In the genomic region with DNA sequence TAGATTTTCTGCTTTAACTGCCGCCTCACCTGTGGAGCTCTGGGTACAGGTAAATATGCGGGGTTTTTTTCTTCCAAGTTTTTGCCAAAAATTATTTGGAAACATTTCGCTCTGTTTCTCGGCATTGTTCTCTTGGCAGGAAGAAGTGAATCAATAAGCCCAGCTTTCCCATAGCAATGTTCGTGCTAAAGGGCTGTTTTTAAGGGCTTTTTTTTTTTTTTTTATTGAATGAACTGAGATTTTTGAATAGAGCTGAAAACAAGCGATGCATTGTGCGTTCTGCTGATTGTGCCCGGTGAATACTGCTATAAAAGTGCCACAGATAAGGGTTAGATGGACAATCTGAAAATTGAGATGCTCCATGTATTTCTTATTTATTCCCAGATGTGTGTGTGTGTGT, we compare ENCODE assay signal across 18 cellular contexts. TPM values are rescaled to one million over a fixed set of nuclear protein-coding genes. Genes with fewer than 3 reads are reported as not detected.
DNase-seq lines count a peak whose midpoint lies in the region; ATAC-seq, FAIRE-seq and TF ChIP-seq lines count a peak whose summit lies in the region.
"Had no signal": no experiment of that assay in that cellular context is flagged by ENCODE, and none has a peak within 500 bp of the region (broad histone marks: within the 10 kb centered on the region; RNA-seq: fewer than 3 reads in every experiment).

No MANE protein-coding gene starts in this region.

- 85% methylated on average over 8 of the region's 8 CpGs for WGBS in esophagus muscularis mucosa
- 11 to 12% methylated on average over 8 of the region's 8 CpGs for WGBS in pancreas, 2 donors

- no peaks in the 10 kb centered on the region for H3K9me3 ChIP-seq in left ventricle myocardium inferior (replicated peaks)
- H3K9me3 ChIP-seq in esophagus muscularis mucosa: no peaks in the 10 kb centered on the region
- H3K9me3 ChIP-seq in pancreas: no peaks in the 10 kb centered on the region
- H3K9me3 ChIP-seq: adrenal gland had no signal

- TF ChIP-seq CTCF in left ventricle myocardium inferior (IDR thresholded peaks at IDR 0.05; ENCODE audit: borderline replicate concordance) (no peak), esophagus muscularis mucosa (IDR thresholded peaks at IDR 0.05) (no peak), pancreas (IDR thresholded peaks at IDR 0.05) (no peak), GM20000 (IDR thresholded peaks at IDR 0.05; ENCODE audit: extremely low read depth, missing control alignments) (no peak)

- intact Hi-C loops in left ventricle myocardium inferior (cut with micrococcal nuclease) (no loop called here), Right ventricle myocardium superior (cut with DNase I) (no loop called here), esophagus muscularis mucosa (cut with DNase I) (no loop called here), pancreas (cut with DNase I) (no loop called here)

- no peaks in the 10 kb centered on the region for H3K27me3 ChIP-seq in left ventricle myocardium inferior (ENCODE audit: low read depth)
- no peaks in the 10 kb centered on the region for H3K27me3 ChIP-seq in esophagus muscularis mucosa
- H3K27me3 ChIP-seq in pancreas: no peaks in the 10 kb centered on the region
- H3K27me3 ChIP-seq: adrenal gland had no signal

- H3K36me3 ChIP-seq in left ventricle myocardium inferior: no peaks in the 10 kb centered on the region
- no peaks in the 10 kb centered on the region for H3K36me3 ChIP-seq in esophagus muscularis mucosa
- no peaks in the 10 kb centered on the region for H3K36me3 ChIP-seq in pancreas
- H3K36me3 ChIP-seq: adrenal gland had no signal

- H3K4me1 ChIP-seq in left ventricle myocardium inferior (peaks cover 77% of the 10 kb centered on the region), esophagus muscularis mucosa (peaks cover 5 to 17% (median 13%) of the 10 kb centered on the region in 4 donors), pancreas (peaks cover 6 to 31% (median 27%) of the 10 kb centered on the region in 3 donors)
- H3K4me1 ChIP-seq: adrenal gland had no signal

- DNase-seq in left ventricle myocardium inferior: no peak
- DNase-seq in Right ventricle myocardium superior: no peak
- no peak for DNase-seq in esophagus muscularis mucosa (ENCODE audit: extremely low spot score)
- peak in 2 of 6 donors; percentile 20 to 40 for DNase-seq in pancreas
- DNase-seq in GM20000 (ENCODE audit: low spot score): no peak
- DNase-seq in ecto neural progenitor cell (ENCODE audit: low spot score): no peak
- DNase-seq in NCI-H2171 (lab: John Stamatoyannopoulos, UW): no peak
- DNase-seq in DMS153 (lab: John Stamatoyannopoulos, UW): no peak
- DNase-seq: activated CD4-positive, alpha-beta T cell treated with anti-CD3 and anti-CD28 coated beads for 48 hours; activated T-cell treated with anti-CD3 and anti-CD28 coated beads, Interleukin-2, amount 50 U/mL, for 4 hours; adrenal gland; CD8-positive, alpha-beta T cell; NCI-H146; NCI-H69; stimulated activated CD4-positive, alpha-beta T cell treated with anti-CD3 and anti-CD28 coated beads, Interleukin-4, amount 100 ng/mL, for 1 hour had no signal

- ATAC-seq in Right ventricle myocardium superior (ENCODE audit: poor library complexity) (no peak), pancreas (peak; percentile 45 to 64 (median 58))
- ATAC-seq: activated T-cell treated with anti-CD3 and anti-CD28 coated beads, Interleukin-2, amount 50 U/mL, for 4 hours; CD8-positive, alpha-beta T cell; K562 had no signal

- no peak for TF ChIP-seq POLR2A in esophagus muscularis mucosa (IDR thresholded peaks at IDR 0.05; ENCODE audit: low read depth)

- no peak for FAIRE-seq in pancreas (lab: Jason Lieb, UNC)
- FAIRE-seq: A204.1, GM18507, K562 had no signal

- H3K4me3 ChIP-seq in left ventricle myocardium inferior (no peak overlapping the region), esophagus muscularis mucosa (peak overlapping the region in 3 of 4 donors; percentile 4 to 27 (median 15)), pancreas (peak overlapping the region; percentile 0 to 41 (median 27))
- H3K4me3 ChIP-seq: adrenal gland, K562 had no signal

- peak overlapping the region; percentile 23 for H3K27ac ChIP-seq in left ventricle myocardium inferior (replicated peaks)
- no peak overlapping the region for H3K27ac ChIP-seq in esophagus muscularis mucosa (replicated peaks in 1 of 4)
- peak overlapping the region; percentile 65 to 91 (median 80) for H3K27ac ChIP-seq in pancreas

- TF ChIP-seq EP300 in esophagus muscularis mucosa (IDR thresholded peaks at IDR 0.05): no peak

RNA-seq across cellular contexts. Expression of a gene that starts 30.4 kb away (rescaled TPM):
- total RNA-seq in left ventricle myocardium inferior (30.2 TPM), Right ventricle myocardium superior (38.2 TPM), esophagus muscularis mucosa (10 to 100 TPM; 10.1 to 15.9 (median 12.5) TPM), pancreas (10 to 100 TPM; 15.0 to 36.7 (median 24.3) TPM)
- polyA plus RNA-seq in pancreas: 10 to 100 TPM; 11.9 to 13.5 TPM
- polyA plus RNA-seq: K562 had no signal

Comparison
In these comparisons a context has a peak if more than half of its experiments do, and no peak if none do; other contexts are left out.
1. H3K27ac ChIP-seq: peak in left ventricle myocardium inferior (single experiment) and pancreas (4 of 4); none in esophagus muscularis mucosa (0 of 4).